In the genomic region with DNA sequence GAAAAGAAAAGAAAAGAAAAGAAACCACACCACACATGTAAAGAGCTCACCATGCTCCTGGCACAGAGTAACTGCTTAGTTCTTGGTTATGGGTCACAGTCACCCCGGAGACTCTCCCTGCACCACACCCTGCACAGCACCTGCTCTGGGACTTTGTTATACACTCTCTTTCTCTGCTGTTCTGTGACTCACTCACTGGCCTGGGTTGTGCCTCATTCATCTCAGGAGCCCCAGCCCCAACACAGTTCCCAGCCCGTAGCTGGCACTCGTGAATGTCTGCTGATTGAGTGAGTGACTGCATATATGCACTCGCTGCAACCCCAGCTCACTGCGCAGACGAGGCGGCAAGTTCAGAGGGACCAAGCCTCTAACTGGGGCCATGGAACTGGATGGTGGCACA, we compare ENCODE assay signal across 10 cellular contexts.
"Had no signal": no experiment of that assay in that cellular context is flagged by ENCODE, and none has a peak within 500 bp of the region (broad histone marks: within the 10 kb centered on the region; RNA-seq: fewer than 3 reads in every experiment).

No MANE protein-coding gene starts in this region.

- H3K4me3 Mint-ChIP-seq: activated B cell treated with CpG ODN at 0.5 μM for 24 hours; activated CD4-positive, alpha-beta T cell treated with anti-CD3 and anti-CD28 coated beads, Interleukin-2, amount 10 ng/mL, durations not matched to agents 24 days and 14 days; activated naive CD8-positive, alpha-beta T cell; nephron progenitor cell had no signal

- H3K9me3 Mint-ChIP-seq: activated B cell treated with CpG ODN at 0.5 μM for 24 hours; activated CD4-positive, alpha-beta T cell treated with anti-CD3 and anti-CD28 coated beads, Interleukin-2, amount 10 ng/mL, durations not matched to agents 24 days and 14 days; nephron progenitor cell had no signal

- H3K36me3 Mint-ChIP-seq: activated naive CD8-positive, alpha-beta T cell had no signal

- H3K9me3 ChIP-seq: heart left ventricle had no signal

- H3K4me1 ChIP-seq: heart left ventricle had no signal

- H3K27ac Mint-ChIP-seq: activated B cell treated with CpG ODN at 0.5 μM for 24 hours; activated CD4-positive, alpha-beta T cell treated with anti-CD3 and anti-CD28 coated beads, Interleukin-2, amount 10 ng/mL, durations not matched to agents 24 days and 14 days; activated naive CD8-positive, alpha-beta T cell; nephron progenitor cell had no signal

- H3K4me3 ChIP-seq: heart left ventricle had no signal

- ATAC-seq: heart left ventricle had no signal

- H3K27ac ChIP-seq: heart left ventricle had no signal

- H3K4me1 Mint-ChIP-seq: activated B cell treated with CpG ODN at 0.5 μM for 24 hours; activated CD4-positive, alpha-beta T cell treated with anti-CD3 and anti-CD28 coated beads, Interleukin-2, amount 10 ng/mL, durations not matched to agents 24 days and 14 days had no signal

- DNase-seq: activated B cell treated with CpG ODN at 0.5 μM for 24 hours; activated CD4-positive, alpha-beta T cell treated with anti-CD3 and anti-CD28 coated beads, Interleukin-2, amount 10 ng/mL, durations not matched to agents 24 days and 14 days; activated effector memory CD4-positive, alpha-beta T cell treated with anti-CD3 and anti-CD28 coated beads, Interleukin-2, amount 50 U/mL, for 16 hours; activated T-cell treated with anti-CD3 and anti-CD28 coated beads, Interleukin-2, amount 50 U/mL, for 1 hour; anterior cingulate cortex; heart left ventricle; nephron progenitor cell; stimulated activated CD4-positive, alpha-beta T cell treated with anti-CD3 and anti-CD28 coated beads, Interleukin-4, amount 100 ng/mL, for 4 hours; T-helper 2 cell had no signal

- H3K36me3 ChIP-seq: heart left ventricle had no signal
